ENCODE assay signal across 8 cellular contexts in genomic region chr22:23856721-23857605, GRCh38. TPM values are rescaled to one million over a fixed set of nuclear protein-coding genes. Genes with fewer than 3 reads are reported as not detected.
A peak's percentile ranks its signal among the peaks of the same experiment; 100 is the strongest.
DNase-seq lines count a peak whose midpoint lies in the region; ATAC-seq and TF ChIP-seq lines count a peak whose summit lies in the region.

No MANE protein-coding gene starts in this region.

- H3K27me3 ChIP-seq in PC-9 (ENCODE audit: insufficient read depth, low read depth) = no peaks in the 10 kb centered on the region
- H3K27me3 ChIP-seq in stomach smooth muscle (ENCODE audit: control insufficient read depth in 1 of 2, insufficient read depth in 2 of 2, low read length in 2 of 2) = no peaks in the 10 kb centered on the region

- H3K36me3 ChIP-seq in PC-9 (ENCODE audit: low read depth) (no peaks in the 10 kb centered on the region), stomach smooth muscle (ENCODE audit: control insufficient read depth in 2 of 2, insufficient read depth in 2 of 2, low read length in 2 of 2) (no peaks in the 10 kb centered on the region)

- CTCF ChIA-PET in PC-9 (lab: Charles Lee) = interaction anchor here (0.6 to 1.3 kb wide), 5 partner anchors 84 to 1931 kb away, joined by 3 to 9 read pairs (median 4); partner anchors contain the start of gene MMP11

- H4K20me1 ChIP-seq in PC-9 (ENCODE audit: insufficient read depth) = no peaks in the 10 kb centered on the region

- H3F3A ChIP-seq in PC-9 (ENCODE audit: insufficient read depth, low read depth) = peaks cover 16% of the 10 kb centered on the region; the same call in 1 of the 2 replicates

- H3K9me2 ChIP-seq in PC-9 (ENCODE audit: insufficient read depth) = no peaks in the 10 kb centered on the region

- H3K4me2 ChIP-seq in PC-9 = peak overlapping the region; percentile 80

- POLR2A ChIA-PET in PC-9 (lab: Charles Lee; ENCODE audit: unreplicated experiment) = interaction anchor here (0.6 to 1.0 kb wide), 7 partner anchors 21 to 288 kb away, joined by 3 to 22 read pairs (median 8); partner anchors contain the start of genes MIF and ZNF70

- ATAC-seq in GM18907 (IDR thresholded peaks at IDR 0.05; ENCODE audit: unreplicated experiment) (peak; percentile 43), HG03135 (IDR thresholded peaks at IDR 0.05; ENCODE audit: unreplicated experiment) (peak; percentile 51), left lobe of liver (peak; percentile 63)

- peaks cover 20% of the 10 kb centered on the region for H3K79me2 ChIP-seq in PC-9 (ENCODE audit: low read depth)

- BruUV-seq in PC-9 (replicated peaks; lab: Mats Ljungman, UMichigan) = no TSS peak

- peak overlapping the region; percentile 91 to 96 for H3K9ac ChIP-seq in stomach smooth muscle (ENCODE audit: low read length in 2 of 2)

- peaks cover 10% of the 10 kb centered on the region; the same call in 1 of the 2 replicates for H3K4me1 ChIP-seq in PC-9 (replicated peaks; ENCODE audit: insufficient read depth)
- H3K4me1 ChIP-seq in stomach smooth muscle (ENCODE audit: control insufficient read depth, insufficient read depth, low read length) = peaks cover 21% of the 10 kb centered on the region

- H2AFZ ChIP-seq in PC-9 = peak overlapping the region; percentile 85

- no peak; the same call in 1 of the 2 replicates for TF ChIP-seq CTCF in PC-9 (conservative IDR thresholded peaks at IDR 0.05)

- DNase-seq in COLO668 (lab: John Stamatoyannopoulos, UW; ENCODE audit: unreplicated experiment) (peak; percentile 73), PC-9 (peak; percentile 72 to 90), left lobe of liver (ENCODE audit: low spot score) (peak; percentile 60), SW 1271 (lab: John Stamatoyannopoulos, UW) (no peak)

- H3K9me3 ChIP-seq in PC-9 (ENCODE audit: insufficient read depth, low read depth) (no peaks in the 10 kb centered on the region), stomach smooth muscle (ENCODE audit: control insufficient read depth in 2 of 2, low read length in 2 of 2) (no peaks in the 10 kb centered on the region)

- intact Hi-C loops in PC-9 (cut with micrococcal nuclease; ENCODE audit: unreplicated experiment) = loop anchor here (5.0 kb wide), 1 partner anchor 90 kb away; the partner anchor contains the start of gene CHCHD10

- H3K4me3 ChIP-seq in PC-9 = peak overlapping the region; percentile 77
- H3K4me3 ChIP-seq in stomach smooth muscle (ENCODE audit: low read length in 2 of 2) = peak overlapping the region; percentile 94 to 99

- peak overlapping the region; percentile 86 for H3K27ac ChIP-seq in PC-9
- peak overlapping the region; percentile 93 for H3K27ac ChIP-seq in cingulate gyrus (ENCODE audit: low read depth, low read length)
- peak overlapping the region; percentile 94 for H3K27ac ChIP-seq in stomach smooth muscle (ENCODE audit: low read length)

RNA-seq across cellular contexts. Expression of gene SLC2A11, which starts 0.7 kb away (rescaled TPM):
- total RNA-seq in PC-9 (2021) (24.0 and 26.9 TPM in 2 replicates), left lobe of liver (6.8 TPM)

RNA-seq across cellular contexts. Expression of gene DERL3, which starts 18.2 kb away (rescaled TPM):
- total RNA-seq in PC-9 (2021) = 0.41 and 1.2 TPM in 2 replicates
- 4.7 TPM for total RNA-seq in left lobe of liver

RNA-seq across cellular contexts. Expression of gene MIF, which starts 37.2 kb away (rescaled TPM):
- 531 and 695 TPM in 2 replicates for total RNA-seq in PC-9 (2021)
- 81.5 TPM for total RNA-seq in left lobe of liver

Comparison
In these comparisons a context has a peak if more than half of its experiments do, and no peak if none do; other contexts are left out.
1. DNase-seq: peak in COLO668 (single experiment), PC-9 (2 of 2) and left lobe of liver (single experiment); none in SW 1271 (0 of 2).
2. Peak in every context shown above with its lines, with median percentiles within 50 percentile points of each other: ATAC-seq and H3K27ac ChIP-seq.